ENCODE assay signal across 11 cellular contexts in genomic region chr14:72605096-72605920, GRCh38.
"Had no signal": no experiment of that assay in that cellular context is flagged by ENCODE, and none has a peak within 500 bp of the region (broad histone marks: within the 10 kb centered on the region; RNA-seq: fewer than 3 reads in every experiment).

No MANE protein-coding gene starts in this region.

- H3K4me3 Mint-ChIP-seq: dendritic cell treated with granulocyte-macrophage colony-stimulating factor and Interleukin-4, amounts not matched to agents 40 ng/mL and 50 ng/mL, for 4 days; nephron progenitor cell; stimulated activated naive CD8-positive, alpha-beta T cell treated with anti-CD3 and anti-CD28 coated beads, Interleukin-15, amount 100 ng/mL, for 72 hours had no signal

- H3K9me3 ChIP-seq: mucosa of descending colon, ovary, testis had no signal

- H3K27me3 ChIP-seq: ovary, testis had no signal

- H3K4me3 ChIP-seq: mucosa of descending colon, ovary, testis had no signal

- H3K27ac Mint-ChIP-seq: dendritic cell treated with granulocyte-macrophage colony-stimulating factor and Interleukin-4, amounts not matched to agents 40 ng/mL and 50 ng/mL, for 4 days; nephron progenitor cell; stimulated activated naive CD8-positive, alpha-beta T cell treated with anti-CD3 and anti-CD28 coated beads, Interleukin-15, amount 100 ng/mL, for 72 hours had no signal

- H3K9me3 Mint-ChIP-seq: dendritic cell treated with granulocyte-macrophage colony-stimulating factor and Interleukin-4, amounts not matched to agents 40 ng/mL and 50 ng/mL, for 4 days; nephron progenitor cell; stimulated activated naive CD8-positive, alpha-beta T cell treated with anti-CD3 and anti-CD28 coated beads, Interleukin-15, amount 100 ng/mL, for 72 hours had no signal

- H3K27ac ChIP-seq: ovary, testis had no signal

- DNase-seq: activated naive CD4-positive, alpha-beta T cell treated with Interleukin-2 at 50 U/mL for 16 hours; left cardiac atrium; mucosa of descending colon; nephron progenitor cell; ovary; stimulated activated CD4-positive, alpha-beta T cell treated with anti-CD3 and anti-CD28 coated beads, Interleukin-15, amount 100 ng/mL, for 24 hours; stimulated activated CD4-positive, alpha-beta T cell treated with anti-CD3 and anti-CD28 coated beads, Interleukin-4, amount 100 ng/mL, for 24 hours; stimulated activated naive CD8-positive, alpha-beta T cell treated with anti-CD3 and anti-CD28 coated beads, Interleukin-15, amount 100 ng/mL, for 72 hours; testis had no signal

- H3K36me3 ChIP-seq: ovary had no signal

- H3K4me1 ChIP-seq: testis had no signal

- ATAC-seq: activated CD4-positive, CD25-positive, alpha-beta regulatory T cell treated with anti-CD3 and anti-CD28 coated beads, Interleukin-2, amount 50 U/mL, for 24 hours; left cardiac atrium; mucosa of descending colon; stimulated activated naive CD8-positive, alpha-beta T cell treated with anti-CD3 and anti-CD28 coated beads, Interleukin-15, amount 100 ng/mL, for 72 hours had no signal
